Comparison of ENCODE assay signal across 19 cellular contexts in genomic region chr22:36671398-36671797, GRCh38. TPM values are rescaled to one million over a fixed set of nuclear protein-coding genes. Genes with fewer than 3 reads are reported as not detected.
DNase-seq lines count a peak whose midpoint lies in the region; ATAC-seq and TF ChIP-seq lines count a peak whose summit lies in the region.
"Had no signal": no experiment of that assay in that cellular context is flagged by ENCODE, and none has a peak within 500 bp of the region (broad histone marks: within the 10 kb centered on the region; RNA-seq: fewer than 3 reads in every experiment).

No MANE protein-coding gene starts in this region.

- no peak for ATAC-seq in HG03025 (IDR thresholded peaks at IDR 0.05; ENCODE audit: low FRiP score, unreplicated experiment)
- ATAC-seq: CD8-positive, alpha-beta T cell had no signal

- DNase-seq in NCI-H524 (lab: John Stamatoyannopoulos, UW) (peak; percentile 27 to 61), cerebellar cortex (ENCODE audit: low spot score) (peak; percentile 83), myocyte (ENCODE audit: low read depth) (peak; percentile 3), retina (peak; percentile 51), GM10266 (ENCODE audit: extremely low spot score) (no peak)
- no peak for DNase-seq in activated CD8-positive, alpha-beta memory T cell treated with anti-CD3 and anti-CD28 coated beads, Interleukin-2, amount 50 U/mL, for 4 hours
- DNase-seq: ACHN; CD8-positive, alpha-beta T cell; DND-41; GOT3; HCEC 1CT; IMR-90; NCI-H1105 treated with DMSO at 0.1 percent for 48 hours; NCI-H2029 treated with DMSO at 0.1 percent for 48 hours; NCI-H748 treated with DMSO at 0.1 percent for 48 hours; SJCRH30 had no signal

- TF ChIP-seq CTCF in GM10266 (IDR thresholded peaks at IDR 0.05; ENCODE audit: control insufficient read depth, insufficient read depth, low read depth, missing control alignments), result no peak

RNA-seq across cellular contexts. Expression of gene CACNG2, which starts 32.2 kb away (rescaled TPM):
- not detected in 2 replicates for total RNA-seq in myocyte
- polyA plus RNA-seq in myocyte (2012), result not detected
- total RNA-seq: CD8-positive, alpha-beta T cell; IMR-90; NCI-H460; OCI-LY7 had no signal
- polyA plus RNA-seq: IMR-90 had no signal

Comparison
In these comparisons a context has a peak if more than half of its experiments do, and no peak if none do; other contexts are left out.
1. DNase-seq: peak in NCI-H524 (2 of 2), cerebellar cortex (single experiment), myocyte (single experiment) and retina (single experiment); none in activated CD8-positive, alpha-beta memory T cell treated with anti-CD3 and anti-CD28 coated beads, Interleukin-2, amount 50 U/mL, for 4 hours (single experiment) and GM10266 (single experiment).